13 cellular contexts compared by ENCODE assay signal in the genomic region with DNA sequence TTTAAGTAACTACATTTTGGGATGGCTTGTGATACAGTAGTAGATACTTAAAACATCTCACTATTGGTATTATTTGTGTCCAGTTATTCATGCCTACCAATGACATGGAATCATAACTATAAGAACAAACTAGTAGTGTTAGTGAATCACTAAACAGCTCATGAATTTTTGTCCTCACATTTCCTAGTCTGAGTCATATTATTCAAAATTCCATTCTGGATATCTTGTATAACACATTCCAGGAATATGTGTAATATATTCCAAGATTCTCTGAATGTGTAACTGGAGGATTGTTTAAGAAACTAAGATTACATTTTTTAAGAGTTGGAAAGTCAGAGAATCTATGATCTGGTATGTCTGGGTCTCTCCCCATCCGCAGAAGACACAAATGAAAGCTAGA.
A peak's percentile ranks its signal among the peaks of the same experiment; 100 is the strongest.
DNase-seq lines count a peak whose midpoint lies in the region; ATAC-seq and TF ChIP-seq lines count a peak whose summit lies in the region.
"Had no signal": no experiment of that assay in that cellular context is flagged by ENCODE, and none has a peak within 500 bp of the region (broad histone marks: within the 10 kb centered on the region; RNA-seq: fewer than 3 reads in every experiment).

No MANE protein-coding gene starts in this region.

- intact Hi-C loops in left lung (cut with DNase I), result no loop called here

- no peaks in the 10 kb centered on the region for H3K36me3 Mint-ChIP-seq in activated naive CD8-positive, alpha-beta T cell treated with anti-CD3 and anti-CD28 coated beads for 36 hours
- no peaks in the 10 kb centered on the region for H3K36me3 Mint-ChIP-seq in activated CD8-positive, alpha-beta T cell treated with anti-CD3 and anti-CD28 coated beads, Interleukin-2, amount 10 ng/mL, durations not matched to agents 7 days and 5 days (ENCODE audit: low read depth)
- H3K36me3 Mint-ChIP-seq: CD4-positive, CD25-positive, alpha-beta regulatory T cell had no signal

- DNase-seq in AG09309 (ENCODE audit: low read depth) (peak; percentile 65), LoVo (ENCODE audit: low spot score) (peak; percentile 34), dedifferentiated amniotic fluid mesenchymal stem cell (ENCODE audit: extremely low spot score) (peak; percentile 91), left lung (no peak)
- DNase-seq in activated naive CD8-positive, alpha-beta T cell treated with anti-CD3 and anti-CD28 coated beads for 36 hours, result no peak
- no peak for DNase-seq in stimulated activated CD4-positive, alpha-beta T cell treated with anti-CD3 and anti-CD28 coated beads, Interleukin-4, amount 100 ng/mL, for 1 hour
- DNase-seq in activated CD8-positive, alpha-beta T cell treated with anti-CD3 and anti-CD28 coated beads, Interleukin-2, amount 10 ng/mL, durations not matched to agents 7 days and 5 days, result no peak
- DNase-seq: CD4-positive, CD25-positive, alpha-beta regulatory T cell; Kasumi-1; RPMI8226; thyroid gland had no signal

- no peak overlapping the region for H3K4me3 ChIP-seq in AG09309 (ENCODE audit: control insufficient read depth, low read depth, low read length)
- no peak overlapping the region for H3K4me3 ChIP-seq in left lung
- H3K4me3 ChIP-seq: thyroid gland had no signal

- H3K9me3 Mint-ChIP-seq in activated naive CD8-positive, alpha-beta T cell treated with anti-CD3 and anti-CD28 coated beads for 36 hours, result peaks cover 15% of the 10 kb centered on the region
- H3K9me3 Mint-ChIP-seq in activated CD8-positive, alpha-beta T cell treated with anti-CD3 and anti-CD28 coated beads, Interleukin-2, amount 10 ng/mL, durations not matched to agents 7 days and 5 days (ENCODE audit: insufficient read depth), result peaks cover 16% of the 10 kb centered on the region

- no peaks in the 10 kb centered on the region for H3K27me3 Mint-ChIP-seq in activated naive CD8-positive, alpha-beta T cell treated with anti-CD3 and anti-CD28 coated beads for 36 hours
- no peaks in the 10 kb centered on the region for H3K27me3 Mint-ChIP-seq in activated CD8-positive, alpha-beta T cell treated with anti-CD3 and anti-CD28 coated beads, Interleukin-2, amount 10 ng/mL, durations not matched to agents 7 days and 5 days (ENCODE audit: low read depth)
- H3K27me3 Mint-ChIP-seq: CD4-positive, CD25-positive, alpha-beta regulatory T cell; memory B cell had no signal

- H3K27ac Mint-ChIP-seq in activated naive CD8-positive, alpha-beta T cell treated with anti-CD3 and anti-CD28 coated beads for 36 hours, result no peak overlapping the region
- H3K27ac Mint-ChIP-seq in activated CD8-positive, alpha-beta T cell treated with anti-CD3 and anti-CD28 coated beads, Interleukin-2, amount 10 ng/mL, durations not matched to agents 7 days and 5 days, result no peak overlapping the region
- H3K27ac Mint-ChIP-seq: CD4-positive, CD25-positive, alpha-beta regulatory T cell; memory B cell had no signal

- H3K27ac ChIP-seq in left lung, result no peak overlapping the region
- H3K27ac ChIP-seq: thyroid gland had no signal

- peaks cover 0 to 28% of the 10 kb centered on the region in 2 donors for H3K9me3 ChIP-seq in left lung
- H3K9me3 ChIP-seq: thyroid gland had no signal

- no peaks in the 10 kb centered on the region for H3K4me1 ChIP-seq in left lung
- H3K4me1 ChIP-seq: thyroid gland had no signal

- ATAC-seq in left lung (peak; percentile 69), HG02885 (IDR thresholded peaks at IDR 0.05; ENCODE audit: poor library complexity, unreplicated experiment) (no peak)
- ATAC-seq in activated CD8-positive, alpha-beta T cell treated with anti-CD3 and anti-CD28 coated beads, Interleukin-2, amount 10 ng/mL, durations not matched to agents 7 days and 5 days, result no peak

- POLR2A ChIA-PET in activated CD8-positive, alpha-beta T cell treated with anti-CD3 and anti-CD28 coated beads, Interleukin-2, amount 10 ng/mL, durations not matched to agents 7 days and 5 days (lab: Charles Lee), result no interaction called here

- no peaks in the 10 kb centered on the region for H3K36me3 ChIP-seq in left lung
- H3K36me3 ChIP-seq: thyroid gland had no signal

- TF ChIP-seq CTCF in AG09309 (IDR thresholded peaks at IDR 0.05; ENCODE audit: control insufficient read depth, insufficient read depth, low read depth, low read length, missing control alignments) (no peak), left lung (IDR thresholded peaks at IDR 0.05) (no peak)

- H3K27me3 ChIP-seq in left lung, result no peaks in the 10 kb centered on the region
- H3K27me3 ChIP-seq: thyroid gland had no signal

- CTCF ChIA-PET in activated CD8-positive, alpha-beta T cell treated with anti-CD3 and anti-CD28 coated beads, Interleukin-2, amount 10 ng/mL, durations not matched to agents 7 days and 5 days (lab: Charles Lee), result no interaction called here

- H3K4me1 Mint-ChIP-seq in activated naive CD8-positive, alpha-beta T cell treated with anti-CD3 and anti-CD28 coated beads for 36 hours, result no peaks in the 10 kb centered on the region
- no peaks in the 10 kb centered on the region for H3K4me1 Mint-ChIP-seq in activated CD8-positive, alpha-beta T cell treated with anti-CD3 and anti-CD28 coated beads, Interleukin-2, amount 10 ng/mL, durations not matched to agents 7 days and 5 days (ENCODE audit: low read depth)
- H3K4me1 Mint-ChIP-seq: CD4-positive, CD25-positive, alpha-beta regulatory T cell; memory B cell had no signal

- H3K4me3 Mint-ChIP-seq in activated naive CD8-positive, alpha-beta T cell treated with anti-CD3 and anti-CD28 coated beads for 36 hours, result no peak overlapping the region
- H3K4me3 Mint-ChIP-seq in activated CD8-positive, alpha-beta T cell treated with anti-CD3 and anti-CD28 coated beads, Interleukin-2, amount 10 ng/mL, durations not matched to agents 7 days and 5 days, result no peak overlapping the region
- H3K4me3 Mint-ChIP-seq: CD4-positive, CD25-positive, alpha-beta regulatory T cell; memory B cell had no signal

Comparison
In these comparisons a context has a peak if more than half of its experiments do, and no peak if none do; other contexts are left out.
1. DNase-seq: peak in AG09309 (single experiment), LoVo (single experiment) and dedifferentiated amniotic fluid mesenchymal stem cell (single experiment); none in left lung (0 of 2), activated naive CD8-positive, alpha-beta T cell treated with anti-CD3 and anti-CD28 coated beads for 36 hours (single experiment), stimulated activated CD4-positive, alpha-beta T cell treated with anti-CD3 and anti-CD28 coated beads, Interleukin-4, amount 100 ng/mL, for 1 hour (single experiment) and activated CD8-positive, alpha-beta T cell treated with anti-CD3 and anti-CD28 coated beads, Interleukin-2, amount 10 ng/mL, durations not matched to agents 7 days and 5 days (single experiment).